1 cellular context compared by ENCODE assay signal in genomic region chr10:14602807-14603538, GRCh38.
TF ChIP-seq lines count a peak whose summit lies in the region.

No MANE protein-coding gene starts in this region.

TF ChIP-seq in HepG2, 621 proteins besides CTCF, POLR2A, EP300 and RAD21 (continued from another document):
- TF ChIP-seq STAT6 (CRISPR knock-in tag; IDR thresholded peaks at IDR 0.05; ENCODE audit: borderline replicate concordance) (no peak), PREB (CRISPR knock-in tag; IDR thresholded peaks at IDR 0.05) (no peak), ZFP82 (CRISPR knock-in tag; IDR thresholded peaks at IDR 0.05; ENCODE audit: borderline replicate concordance) (no peak), ZNF629 (CRISPR knock-in tag; conservative IDR thresholded peaks at IDR 0.05) (no peak), ZGPAT (CRISPR knock-in tag; IDR thresholded peaks at IDR 0.05) (no peak)
